In the genomic region with DNA sequence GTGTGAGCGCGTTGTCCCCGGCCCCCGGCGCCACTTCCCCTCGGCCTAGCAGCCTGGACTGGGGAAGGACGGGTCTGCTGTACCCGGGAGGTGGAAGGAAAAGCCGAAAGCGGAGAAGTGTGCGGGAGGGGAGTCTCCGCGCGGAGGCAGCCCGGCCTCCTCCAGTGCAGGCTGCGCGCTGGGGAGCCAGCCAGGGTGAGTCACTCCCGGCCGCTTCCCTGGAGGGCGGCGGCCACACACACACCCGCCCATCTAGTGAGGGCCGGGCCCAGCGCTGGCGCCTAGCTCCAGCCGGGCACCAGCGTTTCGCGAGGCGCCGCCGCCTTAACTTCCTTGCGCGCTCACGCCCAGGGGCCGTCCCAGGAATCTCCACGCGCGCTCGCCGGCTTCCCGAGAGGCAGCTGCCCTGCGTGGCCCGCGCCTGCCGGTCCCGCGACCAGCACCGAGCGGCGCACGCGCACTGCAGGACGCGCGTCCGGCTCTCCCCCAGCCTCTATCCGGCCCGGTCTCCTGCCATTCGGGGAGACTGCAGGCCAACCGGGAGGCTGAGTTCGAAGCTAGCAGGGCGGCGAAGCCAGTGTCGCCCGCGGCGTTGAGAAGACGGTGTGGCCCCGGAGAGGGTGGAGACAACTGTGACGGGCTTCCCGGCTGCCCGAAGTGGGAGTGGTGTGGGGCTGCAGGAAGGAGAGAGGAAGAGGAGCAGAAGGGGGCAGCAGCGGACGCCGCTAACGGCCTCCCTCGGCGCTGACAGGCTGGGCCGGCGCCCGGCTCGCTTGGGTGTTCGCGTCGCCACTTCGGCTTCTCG, we compare ENCODE assay signal across 8 cellular contexts. TPM values are rescaled to one million over a fixed set of nuclear protein-coding genes. Genes with fewer than 3 reads are reported as not detected.
DNase-seq lines count a peak whose midpoint lies in the region; ATAC-seq and TF ChIP-seq lines count a peak whose summit lies in the region.

A gene (plus strand): TSS at position 702 of the 805 bp plus-strand sequence. CDS start 36,716 bp downstream, outside the sequence.

- DNase-seq in KG1 (lab: John Stamatoyannopoulos, UW): peak; percentile 80
- DNase-seq in RWPE1 (ENCODE audit: low spot score): peak; percentile 63
- peak; percentile 91 for DNase-seq in activated T-helper 2 cell treated with anti-CD3 and anti-CD28 coated beads, Interferon-gamma antibody, Interleukin-2, Interleukin-4, amounts not matched to agents 10 μg/mL and 5 μg/mL and 100 μg/mL, durations not matched to agents 14 hours and 24 hours and 36 hours (ENCODE audit: low spot score)
- DNase-seq in fibroblast of the aortic adventitia (ENCODE audit: low read depth): peak; percentile 91
- DNase-seq in neural crest cell (ENCODE audit: low read depth, low spot score): peak; percentile 80

- H3K9me2 ChIP-seq in DOHH2 (replicated peaks; ENCODE audit: control insufficient read depth, low read length): no peaks in the 10 kb centered on the region

- H3F3A ChIP-seq in DOHH2 (ENCODE audit: control insufficient read depth, insufficient read depth): no peaks in the 10 kb centered on the region

- no peaks in the 10 kb centered on the region for H3K27me3 Mint-ChIP-seq in activated T-helper 2 cell treated with anti-CD3 and anti-CD28 coated beads, Interferon-gamma antibody, Interleukin-2, Interleukin-4, amounts not matched to agents 10 μg/mL and 5 μg/mL and 100 μg/mL, durations not matched to agents 14 hours and 24 hours and 36 hours (ENCODE audit: low read depth)
- H3K27me3 Mint-ChIP-seq in neural crest cell (ENCODE audit: low read depth): peaks cover 3% of the 10 kb centered on the region

- no peaks in the 10 kb centered on the region for H3K9me3 Mint-ChIP-seq in activated T-helper 2 cell treated with anti-CD3 and anti-CD28 coated beads, Interferon-gamma antibody, Interleukin-2, Interleukin-4, amounts not matched to agents 10 μg/mL and 5 μg/mL and 100 μg/mL, durations not matched to agents 14 hours and 24 hours and 36 hours
- no peaks in the 10 kb centered on the region for H3K9me3 Mint-ChIP-seq in neural crest cell

- H3K9me3 ChIP-seq in DOHH2 (ENCODE audit: control insufficient read depth, insufficient read depth, low read length) (no peaks in the 10 kb centered on the region), stomach smooth muscle (ENCODE audit: control insufficient read depth in 2 of 2, low read length in 2 of 2) (no peaks in the 10 kb centered on the region)

- peak within 1 kb of the TSS; percentile 91 for H3K9ac ChIP-seq in stomach smooth muscle (ENCODE audit: low read length in 2 of 2)

- H4K20me1 ChIP-seq in DOHH2 (ENCODE audit: control insufficient read depth, insufficient read depth, low read depth, low read length): no peaks in the 10 kb centered on the region

- H3K36me3 Mint-ChIP-seq in activated T-helper 2 cell treated with anti-CD3 and anti-CD28 coated beads, Interferon-gamma antibody, Interleukin-2, Interleukin-4, amounts not matched to agents 10 μg/mL and 5 μg/mL and 100 μg/mL, durations not matched to agents 14 hours and 24 hours and 36 hours (ENCODE audit: low read depth): peaks cover 16% of the 10 kb centered on the region
- H3K36me3 Mint-ChIP-seq in neural crest cell (ENCODE audit: low read depth): no peaks in the 10 kb centered on the region

- peak within 1 kb of the TSS; percentile 88 for H3K4me2 ChIP-seq in DOHH2 (ENCODE audit: low read length)

- no peaks in the 10 kb centered on the region for H3K36me3 ChIP-seq in DOHH2 (ENCODE audit: control insufficient read depth, low read length)
- no peaks in the 10 kb centered on the region for H3K36me3 ChIP-seq in stomach smooth muscle (ENCODE audit: control insufficient read depth in 2 of 2, insufficient read depth in 2 of 2, low read length in 2 of 2)

- peak within 1 kb of the TSS; percentile 96 for H3K27ac Mint-ChIP-seq in activated T-helper 2 cell treated with anti-CD3 and anti-CD28 coated beads, Interferon-gamma antibody, Interleukin-2, Interleukin-4, amounts not matched to agents 10 μg/mL and 5 μg/mL and 100 μg/mL, durations not matched to agents 14 hours and 24 hours and 36 hours
- peak within 1 kb of the TSS; percentile 95 for H3K27ac Mint-ChIP-seq in neural crest cell (ENCODE audit: unreplicated experiment)

- intact Hi-C loops in activated T-helper 2 cell treated with anti-CD3 and anti-CD28 coated beads, Interferon-gamma antibody, Interleukin-2, Interleukin-4, amounts not matched to agents 10 μg/mL and 5 μg/mL and 100 μg/mL, durations not matched to agents 14 hours and 24 hours and 36 hours (cut with micrococcal nuclease): loop anchor here (1.0 to 10.0 kb wide), 11 partner anchors 14 to 1020 kb away; a partner anchor contains a TSS

- H3K4me1 ChIP-seq in DOHH2 (ENCODE audit: control insufficient read depth, low read length) (peaks cover 31% of the 10 kb centered on the region), stomach smooth muscle (ENCODE audit: control insufficient read depth, insufficient read depth, low read length) (peaks cover 23% of the 10 kb centered on the region)

- H3K79me2 ChIP-seq in DOHH2 (ENCODE audit: control insufficient read depth, low read length): no peaks in the 10 kb centered on the region

- peak; percentile 73 for ATAC-seq in GM21723 (IDR thresholded peaks at IDR 0.05; ENCODE audit: unreplicated experiment)

- H3K4me3 ChIP-seq in DOHH2 (ENCODE audit: low read length) (peak within 1 kb of the TSS; percentile 77), fibroblast of the aortic adventitia (ENCODE audit: low read depth, low read length) (peak within 1 kb of the TSS; percentile 79), stomach smooth muscle (ENCODE audit: low read length in 2 of 2) (peak within 1 kb of the TSS; percentile 64 to 86)

- peak; percentile 41 for TF ChIP-seq CTCF in DOHH2 (IDR thresholded peaks at IDR 0.05; ENCODE audit: low read depth, low read length, poor library complexity, severe bottlenecking)
- peak; percentile 47 for TF ChIP-seq CTCF in RWPE1 (conservative IDR thresholded peaks at IDR 0.05; ENCODE audit: low read depth)
- TF ChIP-seq CTCF in fibroblast of the aortic adventitia (IDR thresholded peaks at IDR 0.05; ENCODE audit: insufficient read depth, low read length): peak; percentile 50
- peak; percentile 52 for TF ChIP-seq CTCF in neural crest cell (conservative IDR thresholded peaks at IDR 0.05)

- peaks cover 46% of the 10 kb centered on the region for H3K4me1 Mint-ChIP-seq in activated T-helper 2 cell treated with anti-CD3 and anti-CD28 coated beads, Interferon-gamma antibody, Interleukin-2, Interleukin-4, amounts not matched to agents 10 μg/mL and 5 μg/mL and 100 μg/mL, durations not matched to agents 14 hours and 24 hours and 36 hours (ENCODE audit: low read depth)
- H3K4me1 Mint-ChIP-seq in neural crest cell: peaks cover 19% of the 10 kb centered on the region

- H3K4me3 Mint-ChIP-seq in activated T-helper 2 cell treated with anti-CD3 and anti-CD28 coated beads, Interferon-gamma antibody, Interleukin-2, Interleukin-4, amounts not matched to agents 10 μg/mL and 5 μg/mL and 100 μg/mL, durations not matched to agents 14 hours and 24 hours and 36 hours (ENCODE audit: low read depth): no peak within 1 kb of the TSS
- H3K4me3 Mint-ChIP-seq in neural crest cell: peak within 1 kb of the TSS; percentile 91

- peaks cover 34% of the 10 kb centered on the region for H3K27me3 ChIP-seq in DOHH2 (ENCODE audit: control insufficient read depth, low read length)
- H3K27me3 ChIP-seq in stomach smooth muscle (ENCODE audit: control insufficient read depth in 1 of 2, insufficient read depth in 2 of 2, low read length in 2 of 2): no peaks in the 10 kb centered on the region

- H3K27ac ChIP-seq in DOHH2 (ENCODE audit: low read depth, low read length) (peak within 1 kb of the TSS; percentile 49), RWPE1 (peak within 1 kb of the TSS; percentile 98), stomach smooth muscle (ENCODE audit: low read length) (peak within 1 kb of the TSS; percentile 90)

- CTCF ChIA-PET in RWPE1 (lab: Yijun Ruan, JAX): interaction anchor here (1.1 kb wide), 1 partner anchor 235 kb away, joined by 4 read pairs; no protein-coding TSS in a partner anchor

- POLR2A ChIA-PET in RWPE1 (lab: Yijun Ruan, JAX; ENCODE audit: low non-redundant PET): no interaction called here

RNA-seq across cellular contexts. Expression of the gene that starts here (rescaled TPM):
- total RNA-seq in activated T-helper 2 cell treated with anti-CD3 and anti-CD28 coated beads, Interferon-gamma antibody, Interleukin-2, Interleukin-4, amounts not matched to agents 10 μg/mL and 5 μg/mL and 100 μg/mL, durations not matched to agents 14 hours and 24 hours and 36 hours: 29.4 and 32.3 TPM in 2 replicates
- total RNA-seq in fibroblast of the aortic adventitia (ENCODE audit: low replicate concordance) (13.2 and 19.2 TPM in 2 replicates), neural crest cell (5.0 and 5.7 TPM in 2 replicates)

Comparison
In these comparisons a context has a peak if more than half of its experiments do, and no peak if none do; other contexts are left out.
1. Peak in every context shown above with its lines: DNase-seq, ATAC-seq, H3K4me3 ChIP-seq and H3K27ac ChIP-seq.